1 cellular context compared by ENCODE assay signal in genomic region chr7:108222236-108222892, GRCh38.
TF ChIP-seq lines count a peak whose summit lies in the region.

No MANE protein-coding gene starts in this region.

TF ChIP-seq in HepG2, 621 proteins besides CTCF, POLR2A, EP300 and RAD21 (continued from another document):
- TF ChIP-seq STAG1 (CRISPR knock-in tag; IDR thresholded peaks at IDR 0.05) (peak; percentile 67), SMC3 (IDR thresholded peaks at IDR 0.05; ENCODE audit: low read length) (peak; percentile 17; the same call in 1 of the 2 replicates), ZNF558 (CRISPR knock-in tag; IDR thresholded peaks at IDR 0.05; ENCODE audit: borderline replicate concordance) (no peak), ETV6 (CRISPR knock-in tag; conservative IDR thresholded peaks at IDR 0.05) (no peak), ONECUT2 (CRISPR knock-in tag; IDR thresholded peaks at IDR 0.05) (no peak), REPIN1 (CRISPR knock-in tag; IDR thresholded peaks at IDR 0.05; ENCODE audit: borderline replicate concordance, low read depth) (no peak), KDM1A (CRISPR knock-in tag; IDR thresholded peaks at IDR 0.05) (no peak), SNAPC5 (CRISPR knock-in tag; IDR thresholded peaks at IDR 0.05; ENCODE audit: borderline replicate concordance) (no peak), ZNF382 (CRISPR knock-in tag; IDR thresholded peaks at IDR 0.05; ENCODE audit: borderline replicate concordance) (no peak), SPEN (CRISPR knock-in tag; IDR thresholded peaks at IDR 0.05; ENCODE audit: low read depth) (no peak), KLF16 (CRISPR knock-in tag; IDR thresholded peaks at IDR 0.05) (no peak), MLXIP (CRISPR knock-in tag; IDR thresholded peaks at IDR 0.05; ENCODE audit: borderline replicate concordance) (no peak), ZNF766 (CRISPR knock-in tag; IDR thresholded peaks at IDR 0.05; ENCODE audit: borderline replicate concordance) (no peak), JARID2 (CRISPR knock-in tag; IDR thresholded peaks at IDR 0.05; ENCODE audit: insufficient replicate concordance) (no peak), SSRP1 (CRISPR knock-in tag; IDR thresholded peaks at IDR 0.05) (no peak), SALL1 (CRISPR knock-in tag; IDR thresholded peaks at IDR 0.05) (no peak), ZNF639 (CRISPR knock-in tag; conservative IDR thresholded peaks at IDR 0.05) (no peak), SRF (IDR thresholded peaks at IDR 0.05; ENCODE audit: low read depth, low read length) (no peak), ZNF256 (CRISPR knock-in tag; conservative IDR thresholded peaks at IDR 0.05) (no peak), ZNF563 (CRISPR knock-in tag; IDR thresholded peaks at IDR 0.05) (no peak), ZNF839 (CRISPR knock-in tag; IDR thresholded peaks at IDR 0.05; ENCODE audit: borderline replicate concordance) (no peak), IRF1 (CRISPR knock-in tag; IDR thresholded peaks at IDR 0.05; ENCODE audit: low read depth) (no peak), SOX5 (CRISPR knock-in tag; IDR thresholded peaks at IDR 0.05; ENCODE audit: borderline replicate concordance) (no peak), PRDM15 (CRISPR knock-in tag; IDR thresholded peaks at IDR 0.05) (0 out of 2 replicates have a peak, but pooled peaks have one; percentile 40), ZUFSP (CRISPR knock-in tag; IDR thresholded peaks at IDR 0.05; ENCODE audit: borderline replicate concordance) (no peak), ZNF414 (CRISPR knock-in tag; IDR thresholded peaks at IDR 0.05) (no peak), BHLHE40 (IDR thresholded peaks at IDR 0.05; ENCODE audit: low read length) (peak; percentile 50; the same call in 1 of the 2 replicates), SAP130 (CRISPR knock-in tag; IDR thresholded peaks at IDR 0.05; ENCODE audit: low read depth) (0 out of 2 replicates have a peak, but pooled peaks have one; percentile 21), PAF1 (CRISPR knock-in tag; IDR thresholded peaks at IDR 0.05) (no peak), NR0B2 (CRISPR knock-in tag; IDR thresholded peaks at IDR 0.05) (no peak), NFATC3 (CRISPR knock-in tag; IDR thresholded peaks at IDR 0.05) (no peak), PTBP1 (IDR thresholded peaks at IDR 0.05; ENCODE audit: low read depth, low read length, poor library complexity, severe bottlenecking) (no peak), ZNF761 (CRISPR knock-in tag; conservative IDR thresholded peaks at IDR 0.05) (no peak), PATZ1 (CRISPR knock-in tag; IDR thresholded peaks at IDR 0.05) (no peak), SOX6 (IDR thresholded peaks at IDR 0.05) (no peak), SOX6 (CRISPR knock-in tag; IDR thresholded peaks at IDR 0.05) (0 out of 2 replicates have a peak, but pooled peaks have one; percentile 10), ZNF678 (CRISPR knock-in tag; IDR thresholded peaks at IDR 0.05) (no peak), ZFAT (CRISPR knock-in tag; conservative IDR thresholded peaks at IDR 0.05) (no peak), ZNF574 (CRISPR knock-in tag; IDR thresholded peaks at IDR 0.05) (0 out of 2 replicates have a peak, but pooled peaks have one; percentile 26), ZNF446 (CRISPR knock-in tag; IDR thresholded peaks at IDR 0.05) (no peak), TFE3 (CRISPR knock-in tag; IDR thresholded peaks at IDR 0.05) (no peak)
